ENCODE assay signal across 1 cellular context in genomic region chr7:98921608-98922372, GRCh38.
TF ChIP-seq lines count a peak whose summit lies in the region.

No MANE protein-coding gene starts in this region.

TF ChIP-seq in H1, 55 proteins besides CTCF, POLR2A, EP300 and RAD21:
- no peak for TF ChIP-seq POLR2AphosphoS5 (IDR thresholded peaks at IDR 0.05; ENCODE audit: low read depth, low read length)
- no peak for TF ChIP-seq TAF7 (optimal IDR thresholded peaks at IDR 0.05; ENCODE audit: borderline replicate concordance, low read depth, low read length)
